11 cellular contexts compared by ENCODE assay signal in the genomic region with DNA sequence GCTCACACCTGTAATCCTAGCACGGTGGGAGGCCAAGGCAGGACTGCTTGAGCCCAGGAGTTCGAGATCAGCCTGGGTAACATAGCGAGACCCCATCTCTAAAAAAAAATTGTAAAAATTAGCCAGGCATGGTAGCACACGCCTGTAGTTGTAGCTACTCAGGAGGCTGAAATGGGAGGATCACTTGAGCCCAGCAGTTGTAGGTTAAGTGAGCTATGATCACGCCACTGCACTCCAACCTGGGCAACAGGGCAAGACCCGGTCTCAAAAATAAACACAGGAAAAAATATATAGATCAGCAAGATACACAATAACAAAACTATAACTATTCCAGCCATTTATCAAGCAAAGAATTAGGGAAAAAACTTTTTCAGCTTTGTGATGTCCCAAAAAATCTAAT. TPM values are rescaled to one million over a fixed set of nuclear protein-coding genes. Genes with fewer than 3 reads are reported as not detected.
A peak's percentile ranks its signal among the peaks of the same experiment; 100 is the strongest.
DNase-seq lines count a peak whose midpoint lies in the region; ATAC-seq and TF ChIP-seq lines count a peak whose summit lies in the region.
"Had no signal": no experiment of that assay in that cellular context is flagged by ENCODE, and none has a peak within 500 bp of the region (broad histone marks: within the 10 kb centered on the region; RNA-seq: fewer than 3 reads in every experiment).

No MANE protein-coding gene starts in this region.

- H4K20me1 ChIP-seq in BLaER1 (peaks cover 74% of the 10 kb centered on the region), HCT116 (ENCODE audit: insufficient read depth) (peaks cover 38% of the 10 kb centered on the region)

- WGBS in heart left ventricle, 4 donors = 60 to 68% (median 65%) methylated on average over 6 of the region's 6 CpGs

- H3K27me3 ChIP-seq in BLaER1 = no peaks in the 10 kb centered on the region
- no peaks in the 10 kb centered on the region for H3K27me3 ChIP-seq in HCT116 (ENCODE audit: insufficient read depth, low read length)
- no peaks in the 10 kb centered on the region for H3K27me3 ChIP-seq in heart left ventricle

- H3K9ac ChIP-seq in BLaER1 (no peak overlapping the region), HCT116 (ENCODE audit: low read length) (no peak overlapping the region)

- intact Hi-C loops in HCT116 (cut with micrococcal nuclease) = no loop called here
- intact Hi-C loops in heart left ventricle (cut with DNase I) = loop anchor here in 2 of 10 donors (10.0 kb wide), 1 partner anchor 273 kb away; the partner anchor contains the start of gene MARS2 (in 2 of the 2)

- peak overlapping the region; percentile 84 for H3K27ac Mint-ChIP-seq in activated naive CD8-positive, alpha-beta T cell treated with anti-CD3 and anti-CD28 coated beads, Interleukin-2, amount 50 U/mL, for 24 hours
- H3K27ac Mint-ChIP-seq in mesothelial cell of epicardium = peak overlapping the region; percentile 56

- H3K4me1 ChIP-seq in BLaER1 (peaks cover 62% of the 10 kb centered on the region), HCT116 (ENCODE audit: control insufficient read depth in 1 of 2, insufficient read depth in 2 of 2, low read length in 2 of 2) (peaks cover 6 to 22% of the 10 kb centered on the region in 2 experiments; a peak in 2 of 4 replicates), heart left ventricle (peaks cover 23 to 79% (median 69%) of the 10 kb centered on the region in 12 donors)

- DNase-seq in HCT116 (ENCODE audit: low read depth, low spot score) (no peak), mesothelial cell of epicardium (ENCODE audit: low spot score in 2 of 2, unreplicated experiment in 2 of 2) (no peak), NCI-H526 (lab: John Stamatoyannopoulos, UW) (no peak), NCI-H2029 (lab: John Stamatoyannopoulos, UW) (no peak), NCI-H1417 treated with DMSO at 0.1 percent for 48 hours (lab: John Stamatoyannopoulos, UW) (no peak), heart left ventricle (no peak)
- no peak for DNase-seq in activated naive CD8-positive, alpha-beta T cell treated with anti-CD3 and anti-CD28 coated beads, Interleukin-2, amount 50 U/mL, for 24 hours
- DNase-seq: amygdala, left cardiac atrium had no signal

- H3K9me2 ChIP-seq in HCT116 (ENCODE audit: insufficient read depth) = no peaks in the 10 kb centered on the region

- H3K4me3 ChIP-seq in BLaER1 (no peak overlapping the region), HCT116 (replicated peaks in 1 of 2; ENCODE audit: low read depth in 1 of 2, low read length in 2 of 2) (no peak overlapping the region), heart left ventricle (peak overlapping the region in 5 of 12 donors; percentile 84 to 97 (median 91))

- H3K9me3 Mint-ChIP-seq in activated naive CD8-positive, alpha-beta T cell treated with anti-CD3 and anti-CD28 coated beads, Interleukin-2, amount 50 U/mL, for 24 hours = no peaks in the 10 kb centered on the region
- no peaks in the 10 kb centered on the region for H3K9me3 Mint-ChIP-seq in mesothelial cell of epicardium

- no peak for TF ChIP-seq RAD21 in HCT116 (IDR thresholded peaks at IDR 0.05; ENCODE audit: low read depth)

- no peaks in the 10 kb centered on the region for H3K9me3 ChIP-seq in BLaER1
- H3K9me3 ChIP-seq in HCT116 (ENCODE audit: control insufficient read depth in 1 of 2, insufficient read depth in 1 of 2, low read depth in 1 of 2, low read length in 2 of 2) = no peaks in the 10 kb centered on the region
- H3K9me3 ChIP-seq in heart left ventricle = no peaks in the 10 kb centered on the region

- H2AFZ ChIP-seq in HCT116 (ENCODE audit: low read depth, low read length, poor library complexity, severe bottlenecking) = no peak overlapping the region

- peaks cover 80% of the 10 kb centered on the region for H3K4me1 Mint-ChIP-seq in activated naive CD8-positive, alpha-beta T cell treated with anti-CD3 and anti-CD28 coated beads, Interleukin-2, amount 50 U/mL, for 24 hours
- peaks cover 38% of the 10 kb centered on the region for H3K4me1 Mint-ChIP-seq in mesothelial cell of epicardium

- ATAC-seq in HCT116 = no peak
- ATAC-seq in activated naive CD8-positive, alpha-beta T cell treated with anti-CD3 and anti-CD28 coated beads, Interleukin-2, amount 50 U/mL, for 24 hours = no peak
- no peak for ATAC-seq in heart left ventricle
- ATAC-seq: esophagus mucosa, left cardiac atrium had no signal

- H3K36me3 ChIP-seq in BLaER1 (peaks cover 35% of the 10 kb centered on the region), HCT116 (ENCODE audit: control insufficient read depth in 1 of 2, insufficient read depth in 2 of 2, low read length in 2 of 2) (0 out of 4 replicates have a peak, but pooled peaks cover 0 to 3% of the 10 kb centered on the region in 2 experiments), heart left ventricle (peaks cover 0 to 13% (median 7%) of the 10 kb centered on the region in 9 donors)

- H3K4me2 ChIP-seq in BLaER1 (peak overlapping the region; percentile 95), HCT116 (ENCODE audit: low read length) (peak overlapping the region; percentile 3; the same call in 1 of the 2 replicates)

- TF ChIP-seq CTCF in HCT116 (IDR thresholded peaks at IDR 0.05 in 2 of 3, conservative IDR thresholded peaks at IDR 0.05 in 1 of 3; ENCODE audit: borderline replicate concordance in 1 of 3, insufficient read depth in 1 of 3, low read depth in 2 of 3, low read length in 2 of 3) (no peak), mesothelial cell of epicardium (IDR thresholded peaks at IDR 0.05; ENCODE audit: unreplicated experiment) (no peak), heart left ventricle (IDR thresholded peaks at IDR 0.05) (no peak)

- RAD21 ChIA-PET in HCT116 (lab: Charles Lee; ENCODE audit: low non-redundant PET in 1 of 2, low total read pairs in 2 of 2, uncharacterized antibody in 2 of 2, unreplicated experiment in 2 of 2) = no interaction called here

- BruUV-seq in HCT116 (replicated peaks; lab: Mats Ljungman, UMichigan) = no TSS peak

- POLR2A ChIA-PET in HCT116 (lab: Charles Lee) = interaction anchor here (2.0 kb wide), 1 partner anchor 21 kb away, joined by 5 read pairs; the partner anchor contains the start of gene COQ10B

- no peak overlapping the region for H3K27ac ChIP-seq in BLaER1
- H3K27ac ChIP-seq in HCT116 (ENCODE audit: low read depth, low read length) = no peak overlapping the region
- peak overlapping the region in 1 of 12 donors; percentile 32 for H3K27ac ChIP-seq in heart left ventricle

- TF ChIP-seq POLR2A in HCT116 (IDR thresholded peaks at IDR 0.05; ENCODE audit: borderline replicate concordance, extremely low read depth, insufficient read depth, insufficient read length) (no peak), heart left ventricle (IDR thresholded peaks at IDR 0.05) (no peak)

- CTCF ChIA-PET in HCT116 (lab: Charles Lee) = no interaction called here

- peaks cover 3% of the 10 kb centered on the region for H3K27me3 Mint-ChIP-seq in activated naive CD8-positive, alpha-beta T cell treated with anti-CD3 and anti-CD28 coated beads, Interleukin-2, amount 50 U/mL, for 24 hours
- no peaks in the 10 kb centered on the region for H3K27me3 Mint-ChIP-seq in mesothelial cell of epicardium (ENCODE audit: low read depth)

- H3K36me3 Mint-ChIP-seq in activated naive CD8-positive, alpha-beta T cell treated with anti-CD3 and anti-CD28 coated beads, Interleukin-2, amount 50 U/mL, for 24 hours (ENCODE audit: low read depth) = peaks cover 27% of the 10 kb centered on the region
- peaks cover 5% of the 10 kb centered on the region for H3K36me3 Mint-ChIP-seq in mesothelial cell of epicardium

- H3K79me2 ChIP-seq in HCT116 (ENCODE audit: insufficient read depth, low read length) = peaks cover 91% of the 10 kb centered on the region

- H3K4me3 Mint-ChIP-seq in activated naive CD8-positive, alpha-beta T cell treated with anti-CD3 and anti-CD28 coated beads, Interleukin-2, amount 50 U/mL, for 24 hours = peak overlapping the region; percentile 70
- peak overlapping the region; percentile 41 for H3K4me3 Mint-ChIP-seq in mesothelial cell of epicardium

TF ChIP-seq in HCT116, 20 proteins besides CTCF, POLR2A, EP300 and RAD21 (continues in another document):
- TF ChIP-seq ZFX (IDR thresholded peaks at IDR 0.05) (no peak), SP1 (IDR thresholded peaks at IDR 0.05; ENCODE audit: low read depth) (no peak), ZBTB33 (IDR thresholded peaks at IDR 0.05; ENCODE audit: extremely low read depth, insufficient replicate concordance, low read length) (no peak), ZNF274 (IDR thresholded peaks at IDR 0.05; ENCODE audit: low read depth, low read length) (no peak), CEBPB (IDR thresholded peaks at IDR 0.05; ENCODE audit: low read depth) (no peak), EZH2phosphoT487 (IDR thresholded peaks at IDR 0.05; ENCODE audit: borderline replicate concordance) (no peak), YY1 (IDR thresholded peaks at IDR 0.05; ENCODE audit: extremely low read depth, insufficient replicate concordance, low read depth, low read length) (no peak), SIN3A (IDR thresholded peaks at IDR 0.05; ENCODE audit: low read depth) (no peak)
- TF ChIP-seq, protein P1, sequence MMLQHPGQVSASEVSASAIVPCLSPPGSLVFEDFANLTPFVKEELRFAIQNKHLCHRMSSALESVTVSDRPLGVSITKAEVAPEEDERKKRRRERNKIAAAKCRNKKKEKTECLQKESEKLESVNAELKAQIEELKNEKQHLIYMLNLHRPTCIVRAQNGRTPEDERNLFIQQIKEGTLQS (IDR thresholded peaks at IDR 0.05) = no peak

RNA-seq across cellular contexts. Expression of gene SF3B1, which starts 3.0 kb away (rescaled TPM):
- 282 TPM for total RNA-seq in HCT116 (2021; ENCODE audit: unreplicated experiment)
- polyA plus RNA-seq in HCT116 (2012) = 194 and 213 TPM in 2 replicates
- total RNA-seq in mesothelial cell of epicardium = 404 to 422 TPM (median 414 TPM) in 3 replicates
- total RNA-seq in heart left ventricle = 100 to 1,000 TPM in 8 of 9 donors, 10 to 100 TPM in 1; 80.4 to 167 (median 133) TPM
- polyA plus RNA-seq in heart left ventricle = 100 to 1,000 TPM in 1 of 2 donors, 10 to 100 TPM in 1; 88.1 to 112 TPM

RNA-seq across cellular contexts. Expression of gene COQ10B, which starts 21.5 kb away (rescaled TPM):
- 20.4 TPM for total RNA-seq in HCT116 (2021; ENCODE audit: unreplicated experiment)
- polyA plus RNA-seq in HCT116 (2012) = 8.8 and 10.2 TPM in 2 replicates
- total RNA-seq in mesothelial cell of epicardium = 14.6 to 15.9 TPM (median 15.3 TPM) in 3 replicates
- total RNA-seq in heart left ventricle = 10 to 100 TPM; 26.6 to 39.9 (median 33.8) TPM
- 10 to 100 TPM; 21.6 to 38.5 TPM for polyA plus RNA-seq in heart left ventricle
